Comparison of ENCODE assay signal across 1 cellular context in the genomic region with DNA sequence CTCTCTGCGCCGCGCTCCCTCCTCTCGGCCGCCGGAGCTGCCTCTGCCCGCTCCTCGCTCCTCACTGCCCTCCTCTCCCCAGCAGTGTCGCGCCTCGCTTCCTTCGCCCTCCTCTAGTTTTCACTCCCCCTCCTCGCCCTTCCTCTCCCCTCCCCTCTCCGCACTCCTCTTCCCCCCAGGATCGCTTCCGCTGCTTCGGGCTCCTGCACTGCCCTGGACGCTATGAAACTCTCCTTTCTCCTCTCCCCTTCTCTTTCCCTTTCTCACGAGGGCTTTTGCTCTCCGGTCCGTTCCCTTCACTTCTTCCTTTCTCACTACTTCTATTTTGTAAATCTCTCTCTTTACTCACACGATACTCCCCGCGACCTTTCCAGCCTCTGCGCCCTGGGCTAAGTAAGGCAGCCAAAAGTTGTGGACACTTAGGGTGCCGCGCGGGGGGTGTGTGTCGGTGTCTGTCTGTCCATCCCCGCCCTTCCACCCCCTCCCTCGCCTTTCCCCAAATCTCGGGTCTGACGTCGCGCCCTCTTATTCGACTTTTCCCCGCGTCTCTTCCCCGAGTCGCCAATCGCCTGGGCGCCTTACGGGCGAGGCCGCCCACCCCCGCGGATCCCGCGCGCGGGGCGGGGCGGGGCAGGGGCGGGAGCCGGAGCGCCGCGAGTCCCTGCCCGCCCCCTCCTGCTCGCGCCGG.
A peak's percentile ranks its signal among the peaks of the same experiment; 100 is the strongest.
TF ChIP-seq lines count a peak whose summit lies in the region.

Gene IRX3 (minus strand): TSS at position 458 of the 688 bp plus-strand sequence. CDS start 737 bp downstream, outside the sequence.

TF ChIP-seq in HEK293, 187 proteins besides CTCF, POLR2A, EP300 and RAD21 (continued from another document and continues in another):
- TF ChIP-seq KLF9 (tag by site-specific recombination; IDR thresholded peaks at IDR 0.05; ENCODE audit: low read depth) = peak; percentile 91
- no peak for TF ChIP-seq ZFP69B (tag by site-specific recombination; IDR thresholded peaks at IDR 0.05)
- no peak for TF ChIP-seq SETDB1 (IDR thresholded peaks at IDR 0.05; ENCODE audit: insufficient read length, low read length)
- TF ChIP-seq ZNF623 (tag by site-specific recombination; IDR thresholded peaks at IDR 0.05) = 0 out of 2 replicates have a peak, but pooled peaks have one; percentile 7
- no peak for TF ChIP-seq ZFP37 (tag by site-specific recombination; IDR thresholded peaks at IDR 0.05)
- TF ChIP-seq, protein P1, sequence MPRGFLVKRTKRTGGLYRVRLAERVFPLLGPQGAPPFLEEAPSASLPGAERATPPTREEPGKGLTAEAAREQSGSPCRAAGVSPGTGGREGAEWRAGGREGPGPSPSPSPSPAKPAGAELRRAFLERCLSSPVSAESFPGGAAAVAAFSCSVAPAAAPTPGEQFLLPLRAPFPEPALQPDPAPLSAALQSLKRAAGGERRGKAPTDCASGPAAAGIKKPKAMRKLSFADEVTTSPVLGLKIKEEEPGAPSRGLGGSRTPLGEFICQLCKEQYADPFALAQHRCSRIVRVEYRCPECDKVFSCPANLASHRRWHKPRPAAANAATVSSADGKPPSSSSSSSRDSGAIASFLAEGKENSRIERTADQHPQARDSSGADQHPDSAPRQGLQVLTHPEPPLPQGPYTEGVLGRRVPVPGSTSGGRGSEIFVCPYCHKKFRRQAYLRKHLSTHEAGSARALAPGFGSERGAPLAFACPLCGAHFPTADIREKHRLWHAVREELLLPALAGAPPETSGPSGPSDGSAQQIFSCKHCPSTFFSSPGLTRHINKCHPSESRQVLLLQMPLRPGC (tag by site-specific recombination; IDR thresholded peaks at IDR 0.05) = no peak
- TF ChIP-seq ZSCAN30 (tag by site-specific recombination; IDR thresholded peaks at IDR 0.05) = no peak
- TF ChIP-seq REPIN1 (tag by site-specific recombination; IDR thresholded peaks at IDR 0.05; ENCODE audit: low read depth) = peak; percentile 81
- TF ChIP-seq ZBTB48 (tag by site-specific recombination; IDR thresholded peaks at IDR 0.05) = peak; percentile 75; the same call in 1 of the 2 replicates
- TF ChIP-seq ZNF19 (tag by site-specific recombination; IDR thresholded peaks at IDR 0.05; ENCODE audit: low read depth) = no peak
- no peak for TF ChIP-seq ZNF292 (tag by site-specific recombination; IDR thresholded peaks at IDR 0.05; ENCODE audit: borderline replicate concordance, low read depth)
- TF ChIP-seq ZNF354C (tag by site-specific recombination; IDR thresholded peaks at IDR 0.05; ENCODE audit: borderline replicate concordance, low read depth) = no peak
- TF ChIP-seq, protein P2, sequence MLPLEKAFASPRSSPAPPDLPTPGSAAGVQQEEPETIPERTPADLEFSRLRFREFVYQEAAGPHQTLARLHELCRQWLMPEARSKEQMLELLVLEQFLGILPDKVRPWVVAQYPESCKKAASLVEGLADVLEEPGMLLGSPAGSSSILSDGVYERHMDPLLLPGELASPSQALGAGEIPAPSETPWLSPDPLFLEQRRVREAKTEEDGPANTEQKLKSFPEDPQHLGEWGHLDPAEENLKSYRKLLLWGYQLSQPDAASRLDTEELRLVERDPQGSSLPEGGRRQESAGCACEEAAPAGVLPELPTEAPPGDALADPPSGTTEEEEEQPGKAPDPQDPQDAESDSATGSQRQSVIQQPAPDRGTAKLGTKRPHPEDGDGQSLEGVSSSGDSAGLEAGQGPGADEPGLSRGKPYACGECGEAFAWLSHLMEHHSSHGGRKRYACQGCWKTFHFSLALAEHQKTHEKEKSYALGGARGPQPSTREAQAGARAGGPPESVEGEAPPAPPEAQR (tag by site-specific recombination; IDR thresholded peaks at IDR 0.05) = no peak
- peak; percentile 77; the same call in 1 of the 2 replicates for TF ChIP-seq ZNF24 (tag by site-specific recombination; IDR thresholded peaks at IDR 0.05)
- TF ChIP-seq ZNF76 (tag by site-specific recombination; IDR thresholded peaks at IDR 0.05; ENCODE audit: borderline replicate concordance, low read depth) = no peak
- TF ChIP-seq MEIS1 (CRISPR knock-in tag; IDR thresholded peaks at IDR 0.05; ENCODE audit: borderline replicate concordance) = no peak
- peak; percentile 91 for TF ChIP-seq KLF8 (tag by site-specific recombination; IDR thresholded peaks at IDR 0.05)
- no peak for TF ChIP-seq ZBTB7A (tag by site-specific recombination; IDR thresholded peaks at IDR 0.05; ENCODE audit: low read depth)
- TF ChIP-seq ZNF510 (tag by site-specific recombination; IDR thresholded peaks at IDR 0.05; ENCODE audit: insufficient replicate concordance) = no peak
- TF ChIP-seq KLF7 (tag by site-specific recombination; IDR thresholded peaks at IDR 0.05; ENCODE audit: borderline replicate concordance) = peak; percentile 34; the same call in 1 of the 2 replicates
- no peak for TF ChIP-seq ZNF560 (tag by site-specific recombination; IDR thresholded peaks at IDR 0.05; ENCODE audit: borderline replicate concordance)
- TF ChIP-seq GFI1B (tag by site-specific recombination; IDR thresholded peaks at IDR 0.05) = no peak
- no peak for TF ChIP-seq ZNF433 (tag by site-specific recombination; IDR thresholded peaks at IDR 0.05; ENCODE audit: low read depth)
- TF ChIP-seq ZNF416 (tag by site-specific recombination; IDR thresholded peaks at IDR 0.05) = no peak
- peak; percentile 94 for TF ChIP-seq ZBTB17 (tag by site-specific recombination; IDR thresholded peaks at IDR 0.05)
- TF ChIP-seq, protein P3, sequence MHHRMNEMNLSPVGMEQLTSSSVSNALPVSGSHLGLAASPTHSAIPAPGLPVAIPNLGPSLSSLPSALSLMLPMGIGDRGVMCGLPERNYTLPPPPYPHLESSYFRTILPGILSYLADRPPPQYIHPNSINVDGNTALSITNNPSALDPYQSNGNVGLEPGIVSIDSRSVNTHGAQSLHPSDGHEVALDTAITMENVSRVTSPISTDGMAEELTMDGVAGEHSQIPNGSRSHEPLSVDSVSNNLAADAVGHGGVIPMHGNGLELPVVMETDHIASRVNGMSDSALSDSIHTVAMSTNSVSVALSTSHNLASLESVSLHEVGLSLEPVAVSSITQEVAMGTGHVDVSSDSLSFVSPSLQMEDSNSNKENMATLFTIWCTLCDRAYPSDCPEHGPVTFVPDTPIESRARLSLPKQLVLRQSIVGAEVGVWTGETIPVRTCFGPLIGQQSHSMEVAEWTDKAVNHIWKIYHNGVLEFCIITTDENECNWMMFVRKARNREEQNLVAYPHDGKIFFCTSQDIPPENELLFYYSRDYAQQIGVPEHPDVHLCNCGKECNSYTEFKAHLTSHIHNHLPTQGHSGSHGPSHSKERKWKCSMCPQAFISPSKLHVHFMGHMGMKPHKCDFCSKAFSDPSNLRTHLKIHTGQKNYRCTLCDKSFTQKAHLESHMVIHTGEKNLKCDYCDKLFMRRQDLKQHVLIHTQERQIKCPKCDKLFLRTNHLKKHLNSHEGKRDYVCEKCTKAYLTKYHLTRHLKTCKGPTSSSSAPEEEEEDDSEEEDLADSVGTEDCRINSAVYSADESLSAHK (tag by site-specific recombination; IDR thresholded peaks at IDR 0.05) = peak; percentile 99
- peak; percentile 92 for TF ChIP-seq GLIS1 (tag by site-specific recombination; IDR thresholded peaks at IDR 0.05)
- no peak for TF ChIP-seq ZNF266 (tag by site-specific recombination; IDR thresholded peaks at IDR 0.05; ENCODE audit: low read depth)
- peak; percentile 86 for TF ChIP-seq MZF1 (tag by site-specific recombination; IDR thresholded peaks at IDR 0.05; ENCODE audit: borderline replicate concordance)
- TF ChIP-seq KLF10 (tag by site-specific recombination; IDR thresholded peaks at IDR 0.05) = peak; percentile 84
- 0 out of 2 replicates have a peak, but pooled peaks have one; percentile 24 for TF ChIP-seq ZNF791 (tag by site-specific recombination; IDR thresholded peaks at IDR 0.05)
- TF ChIP-seq FEZF1 (tag by site-specific recombination; IDR thresholded peaks at IDR 0.05) = peak; percentile 66
- TF ChIP-seq HIC1 (tag by site-specific recombination; IDR thresholded peaks at IDR 0.05) = peak; percentile 43; the same call in 1 of the 2 replicates
- no peak for TF ChIP-seq ZNF571 (tag by site-specific recombination; IDR thresholded peaks at IDR 0.05)
- peak; percentile 56 for TF ChIP-seq KLF1 (tag by site-specific recombination; IDR thresholded peaks at IDR 0.05)
- TF ChIP-seq RBAK (tag by site-specific recombination; IDR thresholded peaks at IDR 0.05) = no peak
- TF ChIP-seq ZNF202 (tag by site-specific recombination; IDR thresholded peaks at IDR 0.05; ENCODE audit: borderline replicate concordance) = no peak
- TF ChIP-seq ZBTB6 (tag by site-specific recombination; IDR thresholded peaks at IDR 0.05) = no peak
- TF ChIP-seq PRDM1 (tag by site-specific recombination; IDR thresholded peaks at IDR 0.05) = peak; percentile 100
- no peak for TF ChIP-seq ZNF175 (tag by site-specific recombination; IDR thresholded peaks at IDR 0.05)
- TF ChIP-seq ZNF843 (tag by site-specific recombination; IDR thresholded peaks at IDR 0.05) = peak; percentile 75
- TF ChIP-seq REST (tag by site-specific recombination; IDR thresholded peaks at IDR 0.05) = peak; percentile 47; the same call in 1 of the 2 replicates
- TF ChIP-seq TRIM28 (IDR thresholded peaks at IDR 0.05; ENCODE audit: borderline replicate concordance, low read length) = peak; percentile 40; the same call in 1 of the 2 replicates
- TF ChIP-seq, protein P4, sequence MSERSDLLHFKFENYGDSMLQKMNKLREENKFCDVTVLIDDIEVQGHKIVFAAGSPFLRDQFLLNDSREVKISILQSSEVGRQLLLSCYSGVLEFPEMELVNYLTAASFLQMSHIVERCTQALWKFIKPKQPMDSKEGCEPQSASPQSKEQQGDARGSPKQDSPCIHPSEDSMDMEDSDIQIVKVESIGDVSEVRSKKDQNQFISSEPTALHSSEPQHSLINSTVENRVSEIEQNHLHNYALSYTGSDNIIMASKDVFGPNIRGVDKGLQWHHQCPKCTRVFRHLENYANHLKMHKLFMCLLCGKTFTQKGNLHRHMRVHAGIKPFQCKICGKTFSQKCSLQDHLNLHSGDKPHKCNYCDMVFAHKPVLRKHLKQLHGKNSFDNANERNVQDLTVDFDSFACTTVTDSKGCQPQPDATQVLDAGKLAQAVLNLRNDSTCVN (tag by site-specific recombination; optimal IDR thresholded peaks at IDR 0.05) = peak; percentile 72
- no peak for TF ChIP-seq ZNF221 (tag by site-specific recombination; IDR thresholded peaks at IDR 0.05; ENCODE audit: borderline replicate concordance)
- no peak for TF ChIP-seq ZFP41 (tag by site-specific recombination; IDR thresholded peaks at IDR 0.05; ENCODE audit: borderline replicate concordance)
- TF ChIP-seq ZBTB8A (tag by site-specific recombination; IDR thresholded peaks at IDR 0.05) = peak; percentile 70
